Comparison of ENCODE assay signal across 2 cellular contexts in genomic region chr19:38569368-38569983, GRCh38.
TF ChIP-seq lines count a peak whose summit lies in the region.

No MANE protein-coding gene starts in this region.

TF ChIP-seq in HepG2, 621 proteins besides CTCF, POLR2A, EP300 and RAD21:
- TF ChIP-seq ZNF629 (CRISPR knock-in tag; conservative IDR thresholded peaks at IDR 0.05) (peak; percentile 41; the same call in 1 of the 2 replicates), ZNF331 (CRISPR knock-in tag; IDR thresholded peaks at IDR 0.05) (no peak), ZNF138 (CRISPR knock-in tag; IDR thresholded peaks at IDR 0.05; ENCODE audit: low read depth) (no peak), BHLHE40 (IDR thresholded peaks at IDR 0.05; ENCODE audit: low read length) (no peak), RELA (CRISPR knock-in tag; IDR thresholded peaks at IDR 0.05) (no peak), ZMYM2 (CRISPR knock-in tag; IDR thresholded peaks at IDR 0.05) (0 out of 2 replicates have a peak, but pooled peaks have one; percentile 26), NR1H2 (CRISPR knock-in tag; IDR thresholded peaks at IDR 0.05; ENCODE audit: borderline replicate concordance, low read depth) (no peak), ZNF768 (CRISPR knock-in tag; IDR thresholded peaks at IDR 0.05) (no peak), ZNF282 (IDR thresholded peaks at IDR 0.05; ENCODE audit: partially characterized antibody) (no peak), CREM (IDR thresholded peaks at IDR 0.05) (no peak), CREM (CRISPR knock-in tag; IDR thresholded peaks at IDR 0.05) (no peak), KAT7 (CRISPR knock-in tag; IDR thresholded peaks at IDR 0.05; ENCODE audit: borderline replicate concordance) (no peak), KDM5A (IDR thresholded peaks at IDR 0.05; ENCODE audit: borderline replicate concordance, low read length) (no peak), TCF12 (IDR thresholded peaks at IDR 0.05) (no peak), TCF12 (CRISPR knock-in tag; IDR thresholded peaks at IDR 0.05) (no peak), ARNTL (CRISPR knock-in tag; IDR thresholded peaks at IDR 0.05) (no peak), SUZ12 (IDR thresholded peaks at IDR 0.05; ENCODE audit: low read depth, low read length) (no peak), ZNF660 (CRISPR knock-in tag; IDR thresholded peaks at IDR 0.05; ENCODE audit: borderline replicate concordance, low read depth) (no peak), ZNF616 (CRISPR knock-in tag; IDR thresholded peaks at IDR 0.05; ENCODE audit: low read depth) (no peak), TGIF2 (CRISPR knock-in tag; IDR thresholded peaks at IDR 0.05) (no peak), ZNF770 (CRISPR knock-in tag; IDR thresholded peaks at IDR 0.05) (peak; percentile 67), ZNF589 (CRISPR knock-in tag; conservative IDR thresholded peaks at IDR 0.05) (0 out of 2 replicates have a peak, but pooled peaks have one; percentile 36), BCL6 (CRISPR knock-in tag; IDR thresholded peaks at IDR 0.05) (no peak), KLF11 (CRISPR knock-in tag; IDR thresholded peaks at IDR 0.05) (no peak), ZNF362 (CRISPR knock-in tag; IDR thresholded peaks at IDR 0.05; ENCODE audit: borderline replicate concordance) (peak; percentile 74; the same call in 1 of the 2 replicates), PAF1 (CRISPR knock-in tag; IDR thresholded peaks at IDR 0.05) (no peak), MYC (CRISPR knock-in tag; IDR thresholded peaks at IDR 0.05; ENCODE audit: borderline replicate concordance) (no peak), POLR2AphosphoS2 (IDR thresholded peaks at IDR 0.05; ENCODE audit: low read depth, low read length) (no peak), BRCA1 (CRISPR knock-in tag; IDR thresholded peaks at IDR 0.05) (no peak)
- TF ChIP-seq, protein P1, sequence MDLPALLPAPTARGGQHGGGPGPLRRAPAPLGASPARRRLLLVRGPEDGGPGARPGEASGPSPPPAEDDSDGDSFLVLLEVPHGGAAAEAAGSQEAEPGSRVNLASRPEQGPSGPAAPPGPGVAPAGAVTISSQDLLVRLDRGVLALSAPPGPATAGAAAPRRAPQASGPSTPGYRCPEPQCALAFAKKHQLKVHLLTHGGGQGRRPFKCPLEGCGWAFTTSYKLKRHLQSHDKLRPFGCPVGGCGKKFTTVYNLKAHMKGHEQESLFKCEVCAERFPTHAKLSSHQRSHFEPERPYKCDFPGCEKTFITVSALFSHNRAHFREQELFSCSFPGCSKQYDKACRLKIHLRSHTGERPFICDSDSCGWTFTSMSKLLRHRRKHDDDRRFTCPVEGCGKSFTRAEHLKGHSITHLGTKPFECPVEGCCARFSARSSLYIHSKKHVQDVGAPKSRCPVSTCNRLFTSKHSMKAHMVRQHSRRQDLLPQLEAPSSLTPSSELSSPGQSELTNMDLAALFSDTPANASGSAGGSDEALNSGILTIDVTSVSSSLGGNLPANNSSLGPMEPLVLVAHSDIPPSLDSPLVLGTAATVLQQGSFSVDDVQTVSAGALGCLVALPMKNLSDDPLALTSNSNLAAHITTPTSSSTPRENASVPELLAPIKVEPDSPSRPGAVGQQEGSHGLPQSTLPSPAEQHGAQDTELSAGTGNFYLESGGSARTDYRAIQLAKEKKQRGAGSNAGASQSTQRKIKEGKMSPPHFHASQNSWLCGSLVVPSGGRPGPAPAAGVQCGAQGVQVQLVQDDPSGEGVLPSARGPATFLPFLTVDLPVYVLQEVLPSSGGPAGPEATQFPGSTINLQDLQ (CRISPR knock-in tag; IDR thresholded peaks at IDR 0.05) = no peak
- TF ChIP-seq, protein P2, sequence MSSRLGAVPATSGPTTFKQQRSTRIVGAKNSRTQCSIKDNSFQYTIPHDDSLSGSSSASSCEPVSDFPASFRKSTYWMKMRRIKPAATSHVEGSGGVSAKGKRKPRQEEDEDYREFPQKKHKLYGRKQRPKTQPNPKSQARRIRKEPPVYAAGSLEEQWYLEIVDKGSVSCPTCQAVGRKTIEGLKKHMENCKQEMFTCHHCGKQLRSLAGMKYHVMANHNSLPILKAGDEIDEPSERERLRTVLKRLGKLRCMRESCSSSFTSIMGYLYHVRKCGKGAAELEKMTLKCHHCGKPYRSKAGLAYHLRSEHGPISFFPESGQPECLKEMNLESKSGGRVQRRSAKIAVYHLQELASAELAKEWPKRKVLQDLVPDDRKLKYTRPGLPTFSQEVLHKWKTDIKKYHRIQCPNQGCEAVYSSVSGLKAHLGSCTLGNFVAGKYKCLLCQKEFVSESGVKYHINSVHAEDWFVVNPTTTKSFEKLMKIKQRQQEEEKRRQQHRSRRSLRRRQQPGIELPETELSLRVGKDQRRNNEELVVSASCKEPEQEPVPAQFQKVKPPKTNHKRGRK (CRISPR knock-in tag; IDR thresholded peaks at IDR 0.05) = no peak

TF ChIP-seq in HCT116, 20 proteins besides CTCF, POLR2A, EP300 and RAD21:
- TF ChIP-seq, protein P3, sequence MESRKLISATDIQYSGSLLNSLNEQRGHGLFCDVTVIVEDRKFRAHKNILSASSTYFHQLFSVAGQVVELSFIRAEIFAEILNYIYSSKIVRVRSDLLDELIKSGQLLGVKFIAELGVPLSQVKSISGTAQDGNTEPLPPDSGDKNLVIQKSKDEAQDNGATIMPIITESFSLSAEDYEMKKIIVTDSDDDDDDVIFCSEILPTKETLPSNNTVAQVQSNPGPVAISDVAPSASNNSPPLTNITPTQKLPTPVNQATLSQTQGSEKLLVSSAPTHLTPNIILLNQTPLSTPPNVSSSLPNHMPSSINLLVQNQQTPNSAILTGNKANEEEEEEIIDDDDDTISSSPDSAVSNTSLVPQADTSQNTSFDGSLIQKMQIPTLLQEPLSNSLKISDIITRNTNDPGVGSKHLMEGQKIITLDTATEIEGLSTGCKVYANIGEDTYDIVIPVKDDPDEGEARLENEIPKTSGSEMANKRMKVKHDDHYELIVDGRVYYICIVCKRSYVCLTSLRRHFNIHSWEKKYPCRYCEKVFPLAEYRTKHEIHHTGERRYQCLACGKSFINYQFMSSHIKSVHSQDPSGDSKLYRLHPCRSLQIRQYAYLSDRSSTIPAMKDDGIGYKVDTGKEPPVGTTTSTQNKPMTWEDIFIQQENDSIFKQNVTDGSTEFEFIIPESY (IDR thresholded peaks at IDR 0.05; ENCODE audit: extremely low read depth, insufficient replicate concordance, low read length) = no peak
- TF ChIP-seq ZFX (IDR thresholded peaks at IDR 0.05) = no peak
